10 cellular contexts compared by ENCODE assay signal in genomic region chr16:30030841-30031413, GRCh38. TPM values are rescaled to one million over a fixed set of nuclear protein-coding genes. Genes with fewer than 3 reads are reported as not detected.
DNase-seq lines count a peak whose midpoint lies in the region; ATAC-seq and TF ChIP-seq lines count a peak whose summit lies in the region.
"Had no signal": no experiment of that assay in that cellular context is flagged by ENCODE, and none has a peak within 500 bp of the region (broad histone marks: within the 10 kb centered on the region; RNA-seq: fewer than 3 reads in every experiment).

TSS of gene TLCD3B (minus strand) at chr16:30031271. CDS start at chr16:30030527, 744 bp downstream.

- H3K27me3 Mint-ChIP-seq in MCF 10A (ENCODE audit: insufficient read depth, unreplicated experiment) (peaks cover 47% of the 10 kb centered on the region), T-helper 17 cell (peaks cover 46% of the 10 kb centered on the region)

- no peak for ATAC-seq in T-helper 17 cell
- no peak for ATAC-seq in HG02623 (IDR thresholded peaks at IDR 0.05; ENCODE audit: unreplicated experiment)
- no peak for ATAC-seq in GM19395 (IDR thresholded peaks at IDR 0.05; ENCODE audit: unreplicated experiment)
- ATAC-seq in GM18511 (IDR thresholded peaks at IDR 0.05; ENCODE audit: unreplicated experiment): no peak

- H3K27ac ChIP-seq in breast epithelium (no peak within 1 kb of the TSS), thymus (ENCODE audit: low read depth) (no peak within 1 kb of the TSS)
- H3K27ac ChIP-seq: neutrophil had no signal

- no peak for TF ChIP-seq POLR2A in breast epithelium (IDR thresholded peaks at IDR 0.05)

- no TSS peak for BruUV-seq in MCF 10A (replicated peaks; lab: Mats Ljungman, UMichigan)

- POLR2A ChIA-PET in MCF 10A (lab: Yijun Ruan, JAX): interaction anchor here (0.9 to 1.0 kb wide), 2 partner anchors 9 to 163 kb away, joined by 3 read pairs; no protein-coding TSS in a partner anchor

- H3K9me3 ChIP-seq in breast epithelium (no peaks in the 10 kb centered on the region), T-helper 17 cell (ENCODE audit: control insufficient read depth, low read length, poor library complexity, severe bottlenecking) (no peaks in the 10 kb centered on the region), iPS-18c (ENCODE audit: control insufficient read depth, insufficient read depth, low read length) (no peaks in the 10 kb centered on the region), thymus (ENCODE audit: control insufficient read depth) (no peaks in the 10 kb centered on the region)
- H3K9me3 ChIP-seq: neutrophil had no signal

- H3K27me3 ChIP-seq in breast epithelium (peaks cover 14 to 63% of the 10 kb centered on the region in 2 donors), thymus (ENCODE audit: control insufficient read depth, insufficient read depth) (peaks cover 37% of the 10 kb centered on the region)

- no peak within 1 kb of the TSS for H3K27ac Mint-ChIP-seq in MCF 10A (ENCODE audit: low read depth, unreplicated experiment)
- no peak within 1 kb of the TSS for H3K27ac Mint-ChIP-seq in T-helper 17 cell

- 1% methylated on average over 27 of the region's 27 CpGs for WGBS in thymus

- no peaks in the 10 kb centered on the region for H3K4me1 ChIP-seq in breast epithelium
- no peaks in the 10 kb centered on the region for H3K4me1 ChIP-seq in thymus (ENCODE audit: control insufficient read depth, insufficient read depth, low read length)

- no peaks in the 10 kb centered on the region for H3K9me3 Mint-ChIP-seq in MCF 10A (ENCODE audit: unreplicated experiment)

- TF ChIP-seq CTCF in breast epithelium (IDR thresholded peaks at IDR 0.05): no peak
- no peak for TF ChIP-seq CTCF in MCF 10A (IDR thresholded peaks at IDR 0.05; ENCODE audit: unreplicated experiment)

- CTCF ChIA-PET in MCF 10A (lab: Yijun Ruan, JAX): interaction anchor here (0.5 to 3.7 kb wide), 21 partner anchors 9 to 378 kb away, joined by 3 to 43 read pairs (median 5); partner anchors contain the start of gene C16orf92

- no peaks in the 10 kb centered on the region for H3K36me3 ChIP-seq in breast epithelium
- peaks cover 2% of the 10 kb centered on the region for H3K36me3 ChIP-seq in thymus (ENCODE audit: control insufficient read depth, insufficient read depth)
- H3K36me3 ChIP-seq: neutrophil had no signal

- H3K36me3 Mint-ChIP-seq in MCF 10A (ENCODE audit: insufficient read depth, unreplicated experiment) (no peaks in the 10 kb centered on the region), T-helper 17 cell (ENCODE audit: low read depth) (peaks cover 10% of the 10 kb centered on the region)

- peak within 1 kb of the TSS in 2 of 3 donors; percentile 26 to 52 for H3K4me3 ChIP-seq in breast epithelium
- H3K4me3 ChIP-seq in iPS-18c (ENCODE audit: insufficient read depth, low read depth, low read length): peak within 1 kb of the TSS; percentile 59
- peak within 1 kb of the TSS; percentile 25 for H3K4me3 ChIP-seq in thymus (ENCODE audit: low read length)

- intact Hi-C loops in breast epithelium (cut with DNase I; ENCODE audit: low total_unique reads) (no loop called here), MCF 10A (cut with micrococcal nuclease) (no loop called here)

- H3K4me1 Mint-ChIP-seq in MCF 10A (ENCODE audit: insufficient read depth, unreplicated experiment) (no peaks in the 10 kb centered on the region), T-helper 17 cell (peaks cover 14% of the 10 kb centered on the region)

- DNase-seq in breast epithelium (ENCODE audit: low spot score in 2 of 2): no peak
- no peak for DNase-seq in MCF 10A (ENCODE audit: unreplicated experiment)
- no peak for DNase-seq in T-helper 17 cell
- DNase-seq: activated CD8-positive, alpha-beta memory T cell treated with anti-CD3 and anti-CD28 coated beads, Interleukin-2, amount 50 U/mL, for 4 hours had no signal

- H3K4me3 Mint-ChIP-seq in MCF 10A (ENCODE audit: unreplicated experiment): no peak within 1 kb of the TSS
- peak within 1 kb of the TSS; percentile 74 for H3K4me3 Mint-ChIP-seq in T-helper 17 cell

RNA-seq across cellular contexts. Expression of gene TLCD3B, which starts in this region (rescaled TPM):
- under 1 TPM in 1 of 3 donors, not detected in 2; 0.29 TPM for total RNA-seq in breast epithelium
- 0.21 and 0.27 TPM in 2 replicates for total RNA-seq in MCF 10A (2022)
- total RNA-seq in T-helper 17 cell: not detected
- polyA plus RNA-seq in thymus: 0.68 TPM
